In genomic region chr14:75090353-75090752, GRCh38 we compare ENCODE assay signal across 25 cellular contexts.
"Had no signal": no experiment of that assay in that cellular context is flagged by ENCODE, and none has a peak within 500 bp of the region (broad histone marks: within the 10 kb centered on the region; RNA-seq: fewer than 3 reads in every experiment).

No MANE protein-coding gene starts in this region.

- ATAC-seq: activated CD8-positive, alpha-beta memory T cell treated with anti-CD3 and anti-CD28 coated beads, Interleukin-2, amount 10 ng/mL, durations not matched to agents 7 days and 5 days; activated T-cell treated with anti-CD3 and anti-CD28 coated beads, Interleukin-2, amount 50 U/mL, for 4 hours; T-helper 17 cell had no signal

- H3K9me3 Mint-ChIP-seq: activated B cell treated with CpG ODN at 0.5 μM for 24 hours; activated CD4-positive, alpha-beta T cell treated with anti-CD3 and anti-CD28 coated beads, Interleukin-2, amount 10 ng/mL, durations not matched to agents 24 days and 14 days; activated naive CD4-positive, alpha-beta T cell treated with anti-CD3 and anti-CD28 coated beads for 36 hours; activated T-cell treated with anti-CD3 and anti-CD28 coated beads, Interleukin-2, amount 50 U/mL, for 4 hours; brain had no signal

- H3K4me1 Mint-ChIP-seq: activated CD4-positive, alpha-beta T cell treated with anti-CD3 and anti-CD28 coated beads, Interleukin-2, amount 10 ng/mL, durations not matched to agents 24 days and 14 days; activated CD8-positive, alpha-beta memory T cell treated with anti-CD3 and anti-CD28 coated beads, Interleukin-2, amount 10 ng/mL, durations not matched to agents 7 days and 5 days; brain; T-helper 17 cell had no signal

- DNase-seq: activated B cell treated with CpG ODN at 0.5 μM for 24 hours; activated CD4-positive, alpha-beta T cell treated with anti-CD3 and anti-CD28 coated beads for 1 hour; activated CD4-positive, alpha-beta T cell treated with anti-CD3 and anti-CD28 coated beads, Interleukin-2, amount 10 ng/mL, durations not matched to agents 24 days and 14 days; activated CD4-positive, alpha-beta T cell treated with anti-CD3 and anti-CD28 coated beads, Interleukin-2, amount 50 U/mL, for 48 hours; activated CD8-positive, alpha-beta memory T cell treated with anti-CD3 and anti-CD28 coated beads, Interleukin-2, amount 10 ng/mL, durations not matched to agents 7 days and 5 days; activated effector memory CD4-positive, alpha-beta T cell treated with anti-CD3 and anti-CD28 coated beads, Interleukin-2, amount 50 U/mL, for 16 hours; activated naive CD4-positive, alpha-beta T cell treated with anti-CD3 and anti-CD28 coated beads for 36 hours; activated T-cell treated with anti-CD3 and anti-CD28 coated beads, Interleukin-2, amount 50 U/mL, for 4 hours; amygdala; KG1; NCI-H1048; NCI-H1694; NCI-H2029; NCI-H2107; NCI-H2171 treated with DMSO at 0.1 percent for 48 hours; NCI-H226; NCI-H526; NCI-H82; SIG-M5; T-helper 17 cell; T-helper 9 cell had no signal

- H3K4me3 Mint-ChIP-seq: activated B cell treated with CpG ODN at 0.5 μM for 24 hours; activated CD4-positive, alpha-beta T cell treated with anti-CD3 and anti-CD28 coated beads, Interleukin-2, amount 10 ng/mL, durations not matched to agents 24 days and 14 days; activated CD8-positive, alpha-beta memory T cell treated with anti-CD3 and anti-CD28 coated beads, Interleukin-2, amount 10 ng/mL, durations not matched to agents 7 days and 5 days; activated naive CD4-positive, alpha-beta T cell treated with anti-CD3 and anti-CD28 coated beads for 36 hours; activated naive CD8-positive, alpha-beta T cell; activated T-cell treated with anti-CD3 and anti-CD28 coated beads, Interleukin-2, amount 50 U/mL, for 4 hours; brain; T-helper 17 cell had no signal

- H3K27me3 Mint-ChIP-seq: activated B cell treated with CpG ODN at 0.5 μM for 24 hours; activated CD4-positive, alpha-beta T cell treated with anti-CD3 and anti-CD28 coated beads, Interleukin-2, amount 10 ng/mL, durations not matched to agents 24 days and 14 days; activated CD8-positive, alpha-beta memory T cell treated with anti-CD3 and anti-CD28 coated beads, Interleukin-2, amount 10 ng/mL, durations not matched to agents 7 days and 5 days; activated naive CD8-positive, alpha-beta T cell; brain; T-helper 17 cell had no signal

- H3K4me3 ChIP-seq: cardiac muscle cell had no signal

- H3K27ac Mint-ChIP-seq: activated B cell treated with CpG ODN at 0.5 μM for 24 hours; activated CD4-positive, alpha-beta T cell treated with anti-CD3 and anti-CD28 coated beads, Interleukin-2, amount 10 ng/mL, durations not matched to agents 24 days and 14 days; activated CD8-positive, alpha-beta memory T cell treated with anti-CD3 and anti-CD28 coated beads, Interleukin-2, amount 10 ng/mL, durations not matched to agents 7 days and 5 days; activated naive CD4-positive, alpha-beta T cell treated with anti-CD3 and anti-CD28 coated beads for 36 hours; activated naive CD8-positive, alpha-beta T cell; brain; T-helper 17 cell had no signal

- H3K27me3 ChIP-seq: cardiac muscle cell had no signal

- FAIRE-seq: astrocyte had no signal

- H3K27ac ChIP-seq: cardiac muscle cell had no signal
